1 cellular context compared by ENCODE assay signal in genomic region chr10:80537705-80538480, GRCh38.
TF ChIP-seq lines count a peak whose summit lies in the region.

Gene SH2D4B, plus strand, starts transcription at chr10:80537902. Its CDS starts 430 bp downstream, at chr10:80538332.

TF ChIP-seq in HepG2, 621 proteins besides CTCF, POLR2A, EP300 and RAD21 (continued from another document):
- TF ChIP-seq ZBTB10 (CRISPR knock-in tag; IDR thresholded peaks at IDR 0.05; ENCODE audit: borderline replicate concordance) (no peak), RBAK (CRISPR knock-in tag; IDR thresholded peaks at IDR 0.05) (no peak), ZSCAN31 (CRISPR knock-in tag; IDR thresholded peaks at IDR 0.05; ENCODE audit: low read depth) (no peak), ZKSCAN5 (CRISPR knock-in tag; IDR thresholded peaks at IDR 0.05) (no peak), NCOA1 (CRISPR knock-in tag; IDR thresholded peaks at IDR 0.05) (no peak), TARDBP (CRISPR knock-in tag; IDR thresholded peaks at IDR 0.05) (no peak), SMARCC2 (IDR thresholded peaks at IDR 0.05) (no peak), NPAS2 (CRISPR knock-in tag; IDR thresholded peaks at IDR 0.05; ENCODE audit: borderline replicate concordance) (no peak), MTA3 (CRISPR knock-in tag; IDR thresholded peaks at IDR 0.05) (no peak), ZNF597 (CRISPR knock-in tag; IDR thresholded peaks at IDR 0.05) (no peak), BCLAF1 (IDR thresholded peaks at IDR 0.05) (no peak), TCF7L2 (IDR thresholded peaks at IDR 0.05; ENCODE audit: low read depth, low read length) (no peak), CC2D1A (CRISPR knock-in tag; IDR thresholded peaks at IDR 0.05) (no peak), SMARCE1 (IDR thresholded peaks at IDR 0.05; ENCODE audit: borderline replicate concordance) (no peak), KDM1A (CRISPR knock-in tag; IDR thresholded peaks at IDR 0.05) (no peak)
- TF ChIP-seq, protein P1, sequence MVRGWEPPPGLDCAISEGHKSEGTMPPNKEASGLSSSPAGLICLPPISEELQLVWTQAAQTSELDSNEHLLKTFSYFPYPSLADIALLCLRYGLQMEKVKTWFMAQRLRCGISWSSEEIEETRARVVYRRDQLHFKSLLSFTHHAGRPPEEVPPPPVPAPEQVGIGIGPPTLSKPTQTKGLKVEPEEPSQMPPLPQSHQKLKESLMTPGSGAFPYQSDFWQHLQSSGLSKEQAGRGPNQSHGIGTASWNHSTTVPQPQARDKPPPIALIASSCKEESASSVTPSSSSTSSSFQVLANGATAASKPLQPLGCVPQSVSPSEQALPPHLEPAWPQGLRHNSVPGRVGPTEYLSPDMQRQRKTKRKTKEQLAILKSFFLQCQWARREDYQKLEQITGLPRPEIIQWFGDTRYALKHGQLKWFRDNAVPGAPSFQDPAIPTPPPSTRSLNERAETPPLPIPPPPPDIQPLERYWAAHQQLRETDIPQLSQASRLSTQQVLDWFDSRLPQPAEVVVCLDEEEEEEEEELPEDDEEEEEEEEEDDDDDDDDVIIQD (CRISPR knock-in tag; IDR thresholded peaks at IDR 0.05; ENCODE audit: low read depth): no peak
- TF ChIP-seq, protein P2, sequence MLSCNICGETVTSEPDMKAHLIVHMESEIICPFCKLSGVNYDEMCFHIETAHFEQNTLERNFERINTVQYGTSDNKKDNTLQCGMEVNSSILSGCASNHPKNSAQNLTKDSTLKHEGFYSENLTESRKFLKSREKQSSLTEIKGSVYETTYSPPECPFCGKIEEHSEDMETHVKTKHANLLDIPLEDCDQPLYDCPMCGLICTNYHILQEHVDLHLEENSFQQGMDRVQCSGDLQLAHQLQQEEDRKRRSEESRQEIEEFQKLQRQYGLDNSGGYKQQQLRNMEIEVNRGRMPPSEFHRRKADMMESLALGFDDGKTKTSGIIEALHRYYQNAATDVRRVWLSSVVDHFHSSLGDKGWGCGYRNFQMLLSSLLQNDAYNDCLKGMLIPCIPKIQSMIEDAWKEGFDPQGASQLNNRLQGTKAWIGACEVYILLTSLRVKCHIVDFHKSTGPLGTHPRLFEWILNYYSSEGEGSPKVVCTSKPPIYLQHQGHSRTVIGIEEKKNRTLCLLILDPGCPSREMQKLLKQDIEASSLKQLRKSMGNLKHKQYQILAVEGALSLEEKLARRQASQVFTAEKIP (CRISPR knock-in tag; IDR thresholded peaks at IDR 0.05; ENCODE audit: borderline replicate concordance): no peak
TF ChIP-seq in HepG2: peak in this region for 0.
